In the genomic region with DNA sequence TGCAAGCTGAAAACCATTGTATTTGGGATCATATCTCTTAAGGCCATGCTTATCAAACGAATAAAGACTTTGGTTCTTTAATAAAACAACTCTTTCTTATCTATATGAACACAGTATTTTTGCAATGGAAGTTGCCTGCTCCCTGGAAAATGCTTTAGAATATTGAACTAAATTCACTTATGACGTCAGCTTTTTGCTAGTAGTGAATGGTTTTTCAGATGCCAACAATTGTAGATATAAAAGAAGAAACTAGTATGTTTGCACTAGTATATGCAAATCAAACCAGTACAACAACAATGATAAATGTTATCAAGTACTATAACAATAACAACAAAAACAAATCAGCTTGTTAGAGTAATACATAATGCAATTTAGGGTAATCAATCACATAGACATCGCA, we compare ENCODE assay signal across 35 cellular contexts.
"Had no signal": no experiment of that assay in that cellular context is flagged by ENCODE, and none has a peak within 500 bp of the region (broad histone marks: within the 10 kb centered on the region; RNA-seq: fewer than 3 reads in every experiment).

No MANE protein-coding gene starts in this region.

- H3K4me3 ChIP-seq: MG63 had no signal

- H3K4me2 ChIP-seq: KMS-11 had no signal

- H3K9me3 ChIP-seq: MG63 had no signal

- H3K27me3 ChIP-seq: MG63 had no signal

- H3K36me3 ChIP-seq: MG63 had no signal

- H3K9ac ChIP-seq: KMS-11 had no signal

- H3K27ac ChIP-seq: KMS-11 had no signal

- DNase-seq: Karpas-422, Kasumi-1, MG63, MM.1S, MV-4-11, NCI-H1048, NCI-H1092, NCI-H1092 treated with DMSO at 0.1 percent for 48 hours, NCI-H1105, NCI-H1105 treated with DMSO at 0.1 percent for 48 hours, NCI-H1417, NCI-H1417 treated with DMSO at 0.1 percent for 48 hours, NCI-H1436, NCI-H1436 treated with DMSO at 0.1 percent for 48 hours, NCI-H146, NCI-H1694, NCI-H1694 treated with DMSO at 0.1 percent for 48 hours, NCI-H187, NCI-H187 treated with DMSO at 0.1 percent for 48 hours, NCI-H1930, NCI-H2029, NCI-H2029 treated with DMSO at 0.1 percent for 48 hours, NCI-H2081, NCI-H2081 treated with DMSO at 0.1 percent for 48 hours, NCI-H2107, NCI-H2171, NCI-H2171 treated with DMSO at 0.1 percent for 48 hours, NCI-H2227 treated with DMSO at 0.1 percent for 48 hours, NCI-H226, NCI-H345, NCI-H446, NCI-H446 treated with DMSO at 0.1 percent for 48 hours, NCI-H510A, NCI-H510A treated with DMSO at 0.1 percent for 48 hours had no signal
